In the genomic region with DNA sequence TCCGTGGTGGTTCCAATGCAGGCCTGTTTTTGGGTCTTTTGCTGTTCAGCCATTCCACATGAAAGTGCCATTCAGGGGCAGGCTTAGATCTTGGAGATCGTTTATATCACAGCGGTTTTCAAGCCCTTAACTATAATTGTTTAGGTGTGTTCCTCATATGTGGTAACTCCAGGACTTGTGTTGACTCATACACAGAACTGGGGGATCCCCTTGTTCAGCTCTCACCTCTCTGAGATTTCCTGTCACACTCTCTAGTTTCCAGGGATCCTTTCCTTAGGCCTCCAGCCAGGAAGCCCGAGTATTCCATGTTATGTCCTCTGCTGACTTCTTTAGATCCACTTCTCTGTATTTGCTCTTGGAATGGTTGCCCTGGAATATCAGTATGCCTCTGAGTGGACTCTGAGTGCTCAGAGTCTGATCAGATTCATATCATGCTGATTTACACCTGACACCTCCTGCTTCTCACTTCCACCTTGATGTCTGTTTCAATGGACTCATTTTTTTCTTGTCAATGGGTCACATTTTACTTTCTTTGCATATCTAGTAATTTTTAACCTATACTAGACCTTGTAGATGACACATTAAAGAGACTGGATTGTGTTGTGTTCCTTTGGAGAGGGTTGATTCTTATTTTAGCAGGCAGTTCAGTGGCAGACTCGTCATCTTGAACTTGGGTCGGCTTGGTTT, we compare ENCODE assay signal across 16 cellular contexts. TPM values are rescaled to one million over a fixed set of nuclear protein-coding genes. Genes with fewer than 3 reads are reported as not detected.
"Had no signal": no experiment of that assay in that cellular context is flagged by ENCODE, and none has a peak within 500 bp of the region (broad histone marks: within the 10 kb centered on the region; RNA-seq: fewer than 3 reads in every experiment).

No MANE protein-coding gene starts in this region.

- H3K4me3 Mint-ChIP-seq: natural killer cell had no signal

- ATAC-seq: left lung, mucosa of descending colon, natural killer cell, right cardiac atrium had no signal

- H3K36me3 ChIP-seq: cardiac muscle cell, left lung, suprapubic skin, upper lobe of left lung had no signal

- DNase-seq: activated CD4-positive, alpha-beta T cell treated with anti-CD3 and anti-CD28 coated beads, Interleukin-2, amount 50 U/mL, for 4 hours; activated CD8-positive, alpha-beta memory T cell treated with anti-CD3 and anti-CD28 coated beads, Interleukin-2, amount 50 U/mL, for 4 hours; effector CD4-positive, alpha-beta T cell; foreskin melanocyte; head of caudate nucleus; mucosa of descending colon; natural killer cell; right cardiac atrium; upper lobe of left lung had no signal

- H3K27me3 ChIP-seq: cardiac muscle cell had no signal

- H3K27ac ChIP-seq: cardiac muscle cell, left lung, SK-N-MC, suprapubic skin, upper lobe of left lung had no signal

- H3K9me3 ChIP-seq: mucosa of descending colon, suprapubic skin had no signal

- H3K27ac Mint-ChIP-seq: activated T-helper 2 cell treated with anti-CD3 and anti-CD28 coated beads, Interferon-gamma antibody, Interleukin-2, Interleukin-4, amounts not matched to agents 10 μg/mL and 5 μg/mL and 100 μg/mL, durations not matched to agents 14 hours and 24 hours and 36 hours; natural killer cell had no signal

- H3K4me3 ChIP-seq: cardiac muscle cell, left lung, mucosa of descending colon, SK-N-MC, smooth muscle cell, suprapubic skin, upper lobe of left lung had no signal

- H3K4me1 ChIP-seq: suprapubic skin had no signal

RNA-seq across cellular contexts. Expression of gene NTSR1, which starts 13.0 kb away (rescaled TPM):
- total RNA-seq: activated T-helper 2 cell treated with anti-CD3 and anti-CD28 coated beads, Interferon-gamma antibody, Interleukin-2, Interleukin-4, amounts not matched to agents 10 μg/mL and 5 μg/mL and 100 μg/mL, durations not matched to agents 14 hours and 24 hours and 36 hours; T-helper 1 cell treated with Interleukin-12 subunit alpha and Interleukin-12 subunit beta and Interleukin-4 antibody, amounts not matched to agents 30 ng/mL and 1 ng/mL, for 36 hours had no signal
